Comparison of ENCODE assay signal across 1 cellular context in the genomic region with DNA sequence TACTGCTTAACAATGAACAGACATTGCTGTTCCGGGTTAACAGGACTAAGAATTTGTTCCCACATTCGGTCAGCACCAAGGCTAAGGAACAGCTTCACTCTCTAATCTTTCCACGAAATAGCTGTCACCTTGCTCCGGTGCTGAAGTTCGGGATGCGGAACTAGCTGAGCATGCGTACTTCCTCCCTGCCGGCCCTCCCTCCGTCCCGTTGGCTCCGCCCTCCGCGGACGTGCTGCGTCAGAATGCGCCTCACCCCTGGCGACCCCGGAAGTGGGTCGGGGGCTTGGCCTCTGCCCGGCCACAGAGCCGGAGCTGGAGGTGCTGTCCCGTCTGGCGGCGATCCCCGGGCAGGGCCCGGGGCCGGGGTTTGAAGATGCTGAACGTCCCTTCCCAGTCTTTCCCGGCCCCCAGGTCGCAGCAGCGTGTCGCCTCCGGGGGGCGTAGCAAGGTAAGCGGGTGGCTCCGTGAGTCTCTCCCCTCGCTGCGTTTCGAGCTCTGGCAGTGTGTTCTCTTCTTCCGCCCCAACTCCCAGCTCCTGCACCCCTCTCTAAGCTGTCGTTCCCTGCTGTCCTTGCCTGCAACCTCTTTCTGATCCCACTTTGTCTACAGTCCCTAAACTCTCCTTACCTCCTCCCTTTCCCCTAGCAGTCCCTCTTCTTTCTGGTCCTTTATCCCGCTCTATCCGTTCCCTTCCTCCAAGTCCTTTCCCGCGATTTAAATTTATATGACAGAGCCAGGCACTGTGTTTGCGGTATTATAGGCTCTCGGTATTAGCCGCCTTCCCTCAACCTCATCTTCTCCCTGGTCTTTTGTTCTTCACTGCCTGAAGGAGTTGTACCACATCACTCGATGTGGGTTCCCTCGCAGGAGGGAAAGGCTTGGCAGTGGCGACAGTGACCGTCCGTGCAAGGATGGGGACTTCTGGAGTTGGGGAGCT.
TF ChIP-seq lines count a peak whose summit lies in the region.

A gene with protein sequence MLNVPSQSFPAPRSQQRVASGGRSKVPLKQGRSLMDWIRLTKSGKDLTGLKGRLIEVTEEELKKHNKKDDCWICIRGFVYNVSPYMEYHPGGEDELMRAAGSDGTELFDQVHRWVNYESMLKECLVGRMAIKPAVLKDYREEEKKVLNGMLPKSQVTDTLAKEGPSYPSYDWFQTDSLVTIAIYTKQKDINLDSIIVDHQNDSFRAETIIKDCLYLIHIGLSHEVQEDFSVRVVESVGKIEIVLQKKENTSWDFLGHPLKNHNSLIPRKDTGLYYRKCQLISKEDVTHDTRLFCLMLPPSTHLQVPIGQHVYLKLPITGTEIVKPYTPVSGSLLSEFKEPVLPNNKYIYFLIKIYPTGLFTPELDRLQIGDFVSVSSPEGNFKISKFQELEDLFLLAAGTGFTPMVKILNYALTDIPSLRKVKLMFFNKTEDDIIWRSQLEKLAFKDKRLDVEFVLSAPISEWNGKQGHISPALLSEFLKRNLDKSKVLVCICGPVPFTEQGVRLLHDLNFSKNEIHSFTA (plus strand): TSS at position 280 of the 937 bp plus-strand sequence. CDS start 94 bp downstream, at position 374.

TF ChIP-seq in WTC11, 78 proteins besides CTCF, POLR2A, EP300 and RAD21 (continued from another document and continues in another):
- TF ChIP-seq, protein P1, sequence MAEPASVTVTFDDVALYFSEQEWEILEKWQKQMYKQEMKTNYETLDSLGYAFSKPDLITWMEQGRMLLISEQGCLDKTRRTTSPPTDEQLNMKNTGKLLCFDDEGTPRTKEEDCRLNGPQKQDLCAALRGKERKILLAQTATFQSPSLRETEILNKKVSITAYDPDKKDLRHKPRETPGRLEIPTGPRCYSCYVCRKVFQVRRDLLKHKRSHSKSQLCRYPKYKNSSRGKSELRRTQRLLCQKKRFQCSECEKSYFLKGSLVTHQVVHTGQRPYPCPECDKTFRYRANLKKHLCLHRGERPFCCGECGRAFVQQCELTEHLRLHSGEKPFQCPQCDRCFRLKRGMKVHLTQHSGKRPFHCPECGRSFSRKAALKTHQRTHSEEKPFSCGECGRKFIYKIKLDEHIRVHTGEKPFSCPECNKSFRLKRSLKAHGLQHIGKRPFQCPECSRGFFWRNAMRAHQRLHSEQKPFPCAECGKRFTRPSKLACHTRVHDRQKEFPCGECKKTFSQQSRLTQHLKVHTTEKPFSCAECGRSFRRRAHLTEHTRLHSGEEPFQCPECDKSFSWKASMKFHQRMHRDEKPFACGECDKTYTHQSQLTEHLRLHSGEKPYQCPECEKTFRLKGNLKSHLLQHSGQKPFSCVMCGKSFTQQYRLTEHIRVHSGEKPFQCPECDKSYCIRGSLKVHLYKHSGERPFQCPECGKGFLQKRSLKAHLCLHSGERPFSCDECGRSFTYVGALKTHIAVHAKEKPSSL (CRISPR knock-in tag; conservative IDR thresholded peaks at IDR 0.05): no peak
- TF ChIP-seq ZNF416 (CRISPR knock-in tag; IDR thresholded peaks at IDR 0.05) (0 out of 2 replicates have a peak, but pooled peaks have one; percentile 6), NFYB (CRISPR knock-in tag; conservative IDR thresholded peaks at IDR 0.05; ENCODE audit: low read depth) (peak; percentile 28; the same call in 1 of the 2 replicates), ESRRA (CRISPR knock-in tag; IDR thresholded peaks at IDR 0.05; ENCODE audit: borderline replicate concordance) (peak; percentile 93), ZNF423 (CRISPR knock-in tag; IDR thresholded peaks at IDR 0.05) (peak; percentile 39; the same call in 1 of the 2 replicates), JUN (CRISPR knock-in tag; IDR thresholded peaks at IDR 0.05) (peak; percentile 98), RORB (CRISPR knock-in tag; IDR thresholded peaks at IDR 0.05) (no peak), TEAD1 (CRISPR knock-in tag; IDR thresholded peaks at IDR 0.05) (peak; percentile 94), RELA (CRISPR knock-in tag; IDR thresholded peaks at IDR 0.05; ENCODE audit: borderline replicate concordance) (no peak), ZNF671 (CRISPR knock-in tag; IDR thresholded peaks at IDR 0.05) (no peak), ZBTB21 (CRISPR knock-in tag; IDR thresholded peaks at IDR 0.05; ENCODE audit: borderline replicate concordance) (0 out of 2 replicates have a peak, but pooled peaks have one; percentile 44), FOXP1 (CRISPR knock-in tag; IDR thresholded peaks at IDR 0.05; ENCODE audit: borderline replicate concordance) (peak; percentile 75), ELF4 (CRISPR knock-in tag; IDR thresholded peaks at IDR 0.05; ENCODE audit: low read depth) (0 out of 2 replicates have a peak, but pooled peaks have one; percentile 79), PRRX2 (CRISPR knock-in tag; IDR thresholded peaks at IDR 0.05) (no peak; the same call in 1 of the 2 replicates), ETV6 (CRISPR knock-in tag; IDR thresholded peaks at IDR 0.05) (peak; percentile 84), SMAD4 (CRISPR knock-in tag; IDR thresholded peaks at IDR 0.05) (peak; percentile 97), NFE2L1 (CRISPR knock-in tag; IDR thresholded peaks at IDR 0.05) (peak; percentile 79; the same call in 1 of the 2 replicates), ZNF219 (CRISPR knock-in tag; IDR thresholded peaks at IDR 0.05; ENCODE audit: borderline replicate concordance) (peak; percentile 98), FOXK1 (CRISPR knock-in tag; IDR thresholded peaks at IDR 0.05) (peak; percentile 94)
- TF ChIP-seq, protein P2, sequence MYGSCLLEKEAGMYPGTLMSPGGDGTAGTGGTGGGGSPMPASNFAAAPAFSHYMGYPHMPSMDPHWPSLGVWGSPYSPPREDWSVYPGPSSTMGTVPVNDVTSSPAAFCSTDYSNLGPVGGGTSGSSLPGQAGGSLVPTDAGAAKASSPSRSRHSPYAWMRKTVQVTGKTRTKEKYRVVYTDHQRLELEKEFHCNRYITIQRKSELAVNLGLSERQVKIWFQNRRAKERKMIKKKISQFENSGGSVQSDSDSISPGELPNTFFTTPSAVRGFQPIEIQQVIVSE (CRISPR knock-in tag; IDR thresholded peaks at IDR 0.05; ENCODE audit: borderline replicate concordance): no peak
- TF ChIP-seq, protein P3, sequence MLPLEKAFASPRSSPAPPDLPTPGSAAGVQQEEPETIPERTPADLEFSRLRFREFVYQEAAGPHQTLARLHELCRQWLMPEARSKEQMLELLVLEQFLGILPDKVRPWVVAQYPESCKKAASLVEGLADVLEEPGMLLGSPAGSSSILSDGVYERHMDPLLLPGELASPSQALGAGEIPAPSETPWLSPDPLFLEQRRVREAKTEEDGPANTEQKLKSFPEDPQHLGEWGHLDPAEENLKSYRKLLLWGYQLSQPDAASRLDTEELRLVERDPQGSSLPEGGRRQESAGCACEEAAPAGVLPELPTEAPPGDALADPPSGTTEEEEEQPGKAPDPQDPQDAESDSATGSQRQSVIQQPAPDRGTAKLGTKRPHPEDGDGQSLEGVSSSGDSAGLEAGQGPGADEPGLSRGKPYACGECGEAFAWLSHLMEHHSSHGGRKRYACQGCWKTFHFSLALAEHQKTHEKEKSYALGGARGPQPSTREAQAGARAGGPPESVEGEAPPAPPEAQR (CRISPR knock-in tag; IDR thresholded peaks at IDR 0.05): peak; percentile 88; the same call in 1 of the 2 replicates
- TF ChIP-seq, protein P4, sequence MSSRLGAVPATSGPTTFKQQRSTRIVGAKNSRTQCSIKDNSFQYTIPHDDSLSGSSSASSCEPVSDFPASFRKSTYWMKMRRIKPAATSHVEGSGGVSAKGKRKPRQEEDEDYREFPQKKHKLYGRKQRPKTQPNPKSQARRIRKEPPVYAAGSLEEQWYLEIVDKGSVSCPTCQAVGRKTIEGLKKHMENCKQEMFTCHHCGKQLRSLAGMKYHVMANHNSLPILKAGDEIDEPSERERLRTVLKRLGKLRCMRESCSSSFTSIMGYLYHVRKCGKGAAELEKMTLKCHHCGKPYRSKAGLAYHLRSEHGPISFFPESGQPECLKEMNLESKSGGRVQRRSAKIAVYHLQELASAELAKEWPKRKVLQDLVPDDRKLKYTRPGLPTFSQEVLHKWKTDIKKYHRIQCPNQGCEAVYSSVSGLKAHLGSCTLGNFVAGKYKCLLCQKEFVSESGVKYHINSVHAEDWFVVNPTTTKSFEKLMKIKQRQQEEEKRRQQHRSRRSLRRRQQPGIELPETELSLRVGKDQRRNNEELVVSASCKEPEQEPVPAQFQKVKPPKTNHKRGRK (CRISPR knock-in tag; IDR thresholded peaks at IDR 0.05; ENCODE audit: borderline replicate concordance): no peak
- TF ChIP-seq, protein P5, sequence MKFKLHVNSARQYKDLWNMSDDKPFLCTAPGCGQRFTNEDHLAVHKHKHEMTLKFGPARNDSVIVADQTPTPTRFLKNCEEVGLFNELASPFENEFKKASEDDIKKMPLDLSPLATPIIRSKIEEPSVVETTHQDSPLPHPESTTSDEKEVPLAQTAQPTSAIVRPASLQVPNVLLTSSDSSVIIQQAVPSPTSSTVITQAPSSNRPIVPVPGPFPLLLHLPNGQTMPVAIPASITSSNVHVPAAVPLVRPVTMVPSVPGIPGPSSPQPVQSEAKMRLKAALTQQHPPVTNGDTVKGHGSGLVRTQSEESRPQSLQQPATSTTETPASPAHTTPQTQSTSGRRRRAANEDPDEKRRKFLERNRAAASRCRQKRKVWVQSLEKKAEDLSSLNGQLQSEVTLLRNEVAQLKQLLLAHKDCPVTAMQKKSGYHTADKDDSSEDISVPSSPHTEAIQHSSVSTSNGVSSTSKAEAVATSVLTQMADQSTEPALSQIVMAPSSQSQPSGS (CRISPR knock-in tag; IDR thresholded peaks at IDR 0.05; ENCODE audit: borderline replicate concordance, low read depth): peak; percentile 72; the same call in 1 of the 2 replicates
- TF ChIP-seq, protein P6, sequence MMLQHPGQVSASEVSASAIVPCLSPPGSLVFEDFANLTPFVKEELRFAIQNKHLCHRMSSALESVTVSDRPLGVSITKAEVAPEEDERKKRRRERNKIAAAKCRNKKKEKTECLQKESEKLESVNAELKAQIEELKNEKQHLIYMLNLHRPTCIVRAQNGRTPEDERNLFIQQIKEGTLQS (CRISPR knock-in tag; conservative IDR thresholded peaks at IDR 0.05): peak; percentile 80; the same call in 1 of the 2 replicates
- TF ChIP-seq, protein P7, sequence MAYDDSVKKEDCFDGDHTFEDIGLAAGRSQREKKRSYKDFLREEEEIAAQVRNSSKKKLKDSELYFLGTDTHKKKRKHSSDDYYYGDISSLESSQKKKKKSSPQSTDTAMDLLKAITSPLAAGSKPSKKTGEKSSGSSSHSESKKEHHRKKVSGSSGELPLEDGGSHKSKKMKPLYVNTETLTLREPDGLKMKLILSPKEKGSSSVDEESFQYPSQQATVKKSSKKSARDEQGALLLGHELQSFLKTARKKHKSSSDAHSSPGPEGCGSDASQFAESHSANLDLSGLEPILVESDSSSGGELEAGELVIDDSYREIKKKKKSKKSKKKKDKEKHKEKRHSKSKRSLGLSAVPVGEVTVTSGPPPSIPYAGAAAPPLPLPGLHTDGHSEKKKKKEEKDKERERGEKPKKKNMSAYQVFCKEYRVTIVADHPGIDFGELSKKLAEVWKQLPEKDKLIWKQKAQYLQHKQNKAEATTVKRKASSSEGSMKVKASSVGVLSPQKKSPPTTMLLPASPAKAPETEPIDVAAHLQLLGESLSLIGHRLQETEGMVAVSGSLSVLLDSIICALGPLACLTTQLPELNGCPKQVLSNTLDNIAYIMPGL (CRISPR knock-in tag; IDR thresholded peaks at IDR 0.05): no peak
- TF ChIP-seq, protein P8, sequence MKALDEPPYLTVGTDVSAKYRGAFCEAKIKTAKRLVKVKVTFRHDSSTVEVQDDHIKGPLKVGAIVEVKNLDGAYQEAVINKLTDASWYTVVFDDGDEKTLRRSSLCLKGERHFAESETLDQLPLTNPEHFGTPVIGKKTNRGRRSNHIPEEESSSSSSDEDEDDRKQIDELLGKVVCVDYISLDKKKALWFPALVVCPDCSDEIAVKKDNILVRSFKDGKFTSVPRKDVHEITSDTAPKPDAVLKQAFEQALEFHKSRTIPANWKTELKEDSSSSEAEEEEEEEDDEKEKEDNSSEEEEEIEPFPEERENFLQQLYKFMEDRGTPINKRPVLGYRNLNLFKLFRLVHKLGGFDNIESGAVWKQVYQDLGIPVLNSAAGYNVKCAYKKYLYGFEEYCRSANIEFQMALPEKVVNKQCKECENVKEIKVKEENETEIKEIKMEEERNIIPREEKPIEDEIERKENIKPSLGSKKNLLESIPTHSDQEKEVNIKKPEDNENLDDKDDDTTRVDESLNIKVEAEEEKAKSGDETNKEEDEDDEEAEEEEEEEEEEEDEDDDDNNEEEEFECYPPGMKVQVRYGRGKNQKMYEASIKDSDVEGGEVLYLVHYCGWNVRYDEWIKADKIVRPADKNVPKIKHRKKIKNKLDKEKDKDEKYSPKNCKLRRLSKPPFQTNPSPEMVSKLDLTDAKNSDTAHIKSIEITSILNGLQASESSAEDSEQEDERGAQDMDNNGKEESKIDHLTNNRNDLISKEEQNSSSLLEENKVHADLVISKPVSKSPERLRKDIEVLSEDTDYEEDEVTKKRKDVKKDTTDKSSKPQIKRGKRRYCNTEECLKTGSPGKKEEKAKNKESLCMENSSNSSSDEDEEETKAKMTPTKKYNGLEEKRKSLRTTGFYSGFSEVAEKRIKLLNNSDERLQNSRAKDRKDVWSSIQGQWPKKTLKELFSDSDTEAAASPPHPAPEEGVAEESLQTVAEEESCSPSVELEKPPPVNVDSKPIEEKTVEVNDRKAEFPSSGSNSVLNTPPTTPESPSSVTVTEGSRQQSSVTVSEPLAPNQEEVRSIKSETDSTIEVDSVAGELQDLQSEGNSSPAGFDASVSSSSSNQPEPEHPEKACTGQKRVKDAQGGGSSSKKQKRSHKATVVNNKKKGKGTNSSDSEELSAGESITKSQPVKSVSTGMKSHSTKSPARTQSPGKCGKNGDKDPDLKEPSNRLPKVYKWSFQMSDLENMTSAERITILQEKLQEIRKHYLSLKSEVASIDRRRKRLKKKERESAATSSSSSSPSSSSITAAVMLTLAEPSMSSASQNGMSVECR (CRISPR knock-in tag; IDR thresholded peaks at IDR 0.05; ENCODE audit: borderline replicate concordance): peak; percentile 99
- TF ChIP-seq, protein P9, sequence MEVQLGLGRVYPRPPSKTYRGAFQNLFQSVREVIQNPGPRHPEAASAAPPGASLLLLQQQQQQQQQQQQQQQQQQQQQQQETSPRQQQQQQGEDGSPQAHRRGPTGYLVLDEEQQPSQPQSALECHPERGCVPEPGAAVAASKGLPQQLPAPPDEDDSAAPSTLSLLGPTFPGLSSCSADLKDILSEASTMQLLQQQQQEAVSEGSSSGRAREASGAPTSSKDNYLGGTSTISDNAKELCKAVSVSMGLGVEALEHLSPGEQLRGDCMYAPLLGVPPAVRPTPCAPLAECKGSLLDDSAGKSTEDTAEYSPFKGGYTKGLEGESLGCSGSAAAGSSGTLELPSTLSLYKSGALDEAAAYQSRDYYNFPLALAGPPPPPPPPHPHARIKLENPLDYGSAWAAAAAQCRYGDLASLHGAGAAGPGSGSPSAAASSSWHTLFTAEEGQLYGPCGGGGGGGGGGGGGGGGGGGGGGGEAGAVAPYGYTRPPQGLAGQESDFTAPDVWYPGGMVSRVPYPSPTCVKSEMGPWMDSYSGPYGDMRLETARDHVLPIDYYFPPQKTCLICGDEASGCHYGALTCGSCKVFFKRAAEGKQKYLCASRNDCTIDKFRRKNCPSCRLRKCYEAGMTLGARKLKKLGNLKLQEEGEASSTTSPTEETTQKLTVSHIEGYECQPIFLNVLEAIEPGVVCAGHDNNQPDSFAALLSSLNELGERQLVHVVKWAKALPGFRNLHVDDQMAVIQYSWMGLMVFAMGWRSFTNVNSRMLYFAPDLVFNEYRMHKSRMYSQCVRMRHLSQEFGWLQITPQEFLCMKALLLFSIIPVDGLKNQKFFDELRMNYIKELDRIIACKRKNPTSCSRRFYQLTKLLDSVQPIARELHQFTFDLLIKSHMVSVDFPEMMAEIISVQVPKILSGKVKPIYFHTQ (CRISPR knock-in tag; IDR thresholded peaks at IDR 0.05): no peak
- TF ChIP-seq, protein P10, sequence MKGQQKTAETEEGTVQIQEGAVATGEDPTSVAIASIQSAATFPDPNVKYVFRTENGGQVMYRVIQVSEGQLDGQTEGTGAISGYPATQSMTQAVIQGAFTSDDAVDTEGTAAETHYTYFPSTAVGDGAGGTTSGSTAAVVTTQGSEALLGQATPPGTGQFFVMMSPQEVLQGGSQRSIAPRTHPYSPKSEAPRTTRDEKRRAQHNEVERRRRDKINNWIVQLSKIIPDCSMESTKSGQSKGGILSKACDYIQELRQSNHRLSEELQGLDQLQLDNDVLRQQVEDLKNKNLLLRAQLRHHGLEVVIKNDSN (CRISPR knock-in tag; IDR thresholded peaks at IDR 0.05): peak; percentile 77
